In genomic region chr9:6931913-6932312, GRCh38 we compare ENCODE assay signal across 9 cellular contexts.
DNase-seq lines count a peak whose midpoint lies in the region; ATAC-seq and TF ChIP-seq lines count a peak whose summit lies in the region.
"Had no signal": no experiment of that assay in that cellular context is flagged by ENCODE, and none has a peak within 500 bp of the region (broad histone marks: within the 10 kb centered on the region; RNA-seq: fewer than 3 reads in every experiment).

No MANE protein-coding gene starts in this region.

- TF ChIP-seq CTCF in brain microvascular endothelial cell (IDR thresholded peaks at IDR 0.05; ENCODE audit: low read depth, low read length, missing control alignments) (no peak), osteoblast (IDR thresholded peaks at IDR 0.05; ENCODE audit: extremely low read depth, low read depth, low read length) (no peak)

- H3K4me2 ChIP-seq in osteoblast (ENCODE audit: insufficient read depth, low read length): no peak overlapping the region
- H3K4me2 ChIP-seq: PC-9 had no signal

- in situ Hi-C loops in brain microvascular endothelial cell (cut with HindIII; ENCODE audit: low pct_ligation_motif_present, low sequenced_read_pairs): no loop called here

- no peaks in the 10 kb centered on the region for H3K9me3 ChIP-seq in osteoblast (ENCODE audit: low read depth, low read length)

- H3K4me1 ChIP-seq in osteoblast (ENCODE audit: insufficient read depth, low read length): peaks cover 38% of the 10 kb centered on the region

- DNase-seq in DMS53 (lab: John Stamatoyannopoulos, UW) (peak; percentile 6), DMS53 treated with DMSO at 0.1 percent for 48 hours (lab: John Stamatoyannopoulos, UW; ENCODE audit: unreplicated experiment) (no peak), brain microvascular endothelial cell (peak; percentile 92), osteoblast (ENCODE audit: insufficient read length, low spot score, missing footprints) (peak; percentile 49), NCI-H1092 (lab: John Stamatoyannopoulos, UW) (no peak), GM19238 (ENCODE audit: insufficient read length, low spot score) (no peak), SKM-1 (lab: John Stamatoyannopoulos, UW; ENCODE audit: unreplicated experiment) (no peak)

- H4K20me1 ChIP-seq in osteoblast (ENCODE audit: insufficient read depth, low read length): no peaks in the 10 kb centered on the region

- no peaks in the 10 kb centered on the region for H3K36me3 ChIP-seq in brain microvascular endothelial cell (replicated peaks)
- no peaks in the 10 kb centered on the region for H3K36me3 ChIP-seq in osteoblast (ENCODE audit: insufficient read depth, low read length)

- H3K27ac ChIP-seq in brain microvascular endothelial cell (peak overlapping the region; percentile 56), osteoblast (ENCODE audit: low read depth, low read length) (no peak overlapping the region)
- H3K27ac ChIP-seq: PC-9 had no signal

- no peak overlapping the region for H3K4me3 ChIP-seq in brain microvascular endothelial cell (ENCODE audit: low read depth, low read length)
- no peak overlapping the region for H3K4me3 ChIP-seq in osteoblast (ENCODE audit: insufficient read depth, low read length)
- H3K4me3 ChIP-seq: PC-9 had no signal

- H3K27me3 ChIP-seq in brain microvascular endothelial cell (replicated peaks) (no peaks in the 10 kb centered on the region), osteoblast (ENCODE audit: insufficient read depth, low read length) (no peaks in the 10 kb centered on the region)

- H2AFZ ChIP-seq in osteoblast (ENCODE audit: low read length): no peak overlapping the region
- H2AFZ ChIP-seq: PC-9 had no signal

- H3K79me2 ChIP-seq in osteoblast (ENCODE audit: insufficient read depth, low read length): no peaks in the 10 kb centered on the region

- ATAC-seq in HG03565 (IDR thresholded peaks at IDR 0.05; ENCODE audit: unreplicated experiment): peak; percentile 66

Comparison
In these comparisons a context has a peak if more than half of its experiments do, and no peak if none do; other contexts are left out.
1. DNase-seq: peak in DMS53 (single experiment), brain microvascular endothelial cell (single experiment) and osteoblast (single experiment); none in DMS53 treated with DMSO at 0.1 percent for 48 hours (single experiment), NCI-H1092 (single experiment), GM19238 (single experiment) and SKM-1 (single experiment).